Comparison of ENCODE assay signal across 2 cellular contexts in genomic region chr12:126069549-126070165, GRCh38.
A peak's percentile ranks its signal among the peaks of the same experiment; 100 is the strongest.
TF ChIP-seq lines count a peak whose summit lies in the region.

No MANE protein-coding gene starts in this region.

TF ChIP-seq in SK-N-SH, 30 proteins besides CTCF, POLR2A, EP300 and RAD21 (continued from another document):
- TF ChIP-seq TCF12 (IDR thresholded peaks at IDR 0.05): peak; percentile 19; the same call in 1 of the 2 replicates

TF ChIP-seq in H1, 55 proteins besides CTCF, POLR2A, EP300 and RAD21 (continued from another document):
- no peak for TF ChIP-seq GTF2F1 (IDR thresholded peaks at IDR 0.05; ENCODE audit: borderline replicate concordance, low read depth, low read length)
- no peak for TF ChIP-seq SUZ12 (IDR thresholded peaks at IDR 0.05; ENCODE audit: low read length)
- TF ChIP-seq EZH2 (IDR thresholded peaks at IDR 0.05; ENCODE audit: low read depth, low read length, severe bottlenecking): no peak
- no peak for TF ChIP-seq RXRA (IDR thresholded peaks at IDR 0.05; ENCODE audit: insufficient read depth, low read depth, low read length)
- peak; percentile 64 for TF ChIP-seq TAF7 (optimal IDR thresholded peaks at IDR 0.05; ENCODE audit: borderline replicate concordance, low read depth, low read length)
- no peak for TF ChIP-seq ATF3 (IDR thresholded peaks at IDR 0.05; ENCODE audit: insufficient read depth, low read depth, low read length)
- TF ChIP-seq CHD1 (IDR thresholded peaks at IDR 0.05; ENCODE audit: low read depth, low read length): no peak
- no peak for TF ChIP-seq KDM1A (IDR thresholded peaks at IDR 0.05; ENCODE audit: borderline replicate concordance, low read length)
- TF ChIP-seq YY1 (IDR thresholded peaks at IDR 0.05; ENCODE audit: low read depth, low read length): peak; percentile 41; the same call in 1 of the 2 replicates
